ENCODE assay signal across 8 cellular contexts in genomic region chr19:11418518-11419506, GRCh38. TPM values are rescaled to one million over a fixed set of nuclear protein-coding genes. Genes with fewer than 3 reads are reported as not detected.
DNase-seq lines count a peak whose midpoint lies in the region; ATAC-seq and TF ChIP-seq lines count a peak whose summit lies in the region.

A gene with protein sequence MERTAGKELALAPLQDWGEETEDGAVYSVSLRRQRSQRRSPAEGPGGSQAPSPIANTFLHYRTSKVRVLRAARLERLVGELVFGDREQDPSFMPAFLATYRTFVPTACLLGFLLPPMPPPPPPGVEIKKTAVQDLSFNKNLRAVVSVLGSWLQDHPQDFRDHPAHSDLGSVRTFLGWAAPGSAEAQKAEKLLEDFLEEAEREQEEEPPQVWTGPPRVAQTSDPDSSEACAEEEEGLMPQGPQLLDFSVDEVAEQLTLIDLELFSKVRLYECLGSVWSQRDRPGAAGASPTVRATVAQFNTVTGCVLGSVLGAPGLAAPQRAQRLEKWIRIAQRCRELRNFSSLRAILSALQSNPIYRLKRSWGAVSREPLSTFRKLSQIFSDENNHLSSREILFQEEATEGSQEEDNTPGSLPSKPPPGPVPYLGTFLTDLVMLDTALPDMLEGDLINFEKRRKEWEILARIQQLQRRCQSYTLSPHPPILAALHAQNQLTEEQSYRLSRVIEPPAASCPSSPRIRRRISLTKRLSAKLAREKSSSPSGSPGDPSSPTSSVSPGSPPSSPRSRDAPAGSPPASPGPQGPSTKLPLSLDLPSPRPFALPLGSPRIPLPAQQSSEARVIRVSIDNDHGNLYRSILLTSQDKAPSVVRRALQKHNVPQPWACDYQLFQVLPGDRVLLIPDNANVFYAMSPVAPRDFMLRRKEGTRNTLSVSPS (minus strand): TSS chr19:11419314. CDS start chr19:11419278, 36 bp downstream.

- DNase-seq in AG08396 (ENCODE audit: low spot score) (peak; percentile 84), HuH-7 (ENCODE audit: low spot score) (peak; percentile 72), ascending aorta (ENCODE audit: low spot score in 2 of 2) (peak in 1 of 2 donors; percentile 75), left kidney (ENCODE audit: low read depth, low spot score) (peak; percentile 89), tibial nerve (ENCODE audit: low spot score in 2 of 2) (no peak)
- DNase-seq in activated CD4-positive, alpha-beta T cell treated with anti-CD3 and anti-CD28 coated beads for 1 hour = no peak

- intact Hi-C loops in ascending aorta (cut with DNase I) = loop anchor here (2.0 kb wide), 1 partner anchor 38 kb away; no protein-coding TSS in a partner anchor

- H3K27ac ChIP-seq in ascending aorta = peak within 1 kb of the TSS; percentile 58 to 71
- H3K27ac ChIP-seq in tibial nerve = peak within 1 kb of the TSS in 1 of 4 donors; percentile 35

- H3K4me1 ChIP-seq in ascending aorta (peaks cover 14 to 35% of the 10 kb centered on the region in 2 donors), tibial nerve (peaks cover 0 to 51% (median 29%) of the 10 kb centered on the region in 4 donors)

- H3K36me3 ChIP-seq in ascending aorta (no peaks in the 10 kb centered on the region), tibial nerve (no peaks in the 10 kb centered on the region)

- 5 to 6% methylated on average over 27 to 28 of the region's 73 CpGs for WGBS in tibial nerve, 2 donors

- TF ChIP-seq EP300 in tibial nerve (IDR thresholded peaks at IDR 0.05) = no peak

- H3K27me3 ChIP-seq in ascending aorta = no peaks in the 10 kb centered on the region
- H3K27me3 ChIP-seq in tibial nerve = peaks cover 0 to 67% of the 10 kb centered on the region in 2 donors

- no peak for TF ChIP-seq POLR2A in tibial nerve (IDR thresholded peaks at IDR 0.05)

- H3K4me3 ChIP-seq in ascending aorta (peak within 1 kb of the TSS; percentile 62 to 85), tibial nerve (peak within 1 kb of the TSS; percentile 18 to 47 (median 40))

- ATAC-seq in HG03039 (IDR thresholded peaks at IDR 0.05; ENCODE audit: unreplicated experiment) (no peak), HG03354 (IDR thresholded peaks at IDR 0.05; ENCODE audit: poor library complexity, severe bottlenecking, unreplicated experiment) (no peak)

- no peaks in the 10 kb centered on the region for H3K9me3 ChIP-seq in ascending aorta
- H3K9me3 ChIP-seq in tibial nerve = no peaks in the 10 kb centered on the region

- TF ChIP-seq CTCF in ascending aorta (IDR thresholded peaks at IDR 0.05) (peak in 1 of 3 experiments; percentile 26), tibial nerve (IDR thresholded peaks at IDR 0.05) (no peak)

RNA-seq across cellular contexts. Expression of the gene that starts here (rescaled TPM):
- total RNA-seq in ascending aorta = 63.2 TPM
- 10 to 100 TPM in 2 of 4 donors, 1 to 10 TPM in 2; 5.7 to 17.9 (median 11.0) TPM for total RNA-seq in tibial nerve

Comparison
In these comparisons a context has a peak if more than half of its experiments do, and no peak if none do; other contexts are left out.
1. DNase-seq: peak in AG08396 (single experiment), HuH-7 (single experiment) and left kidney (single experiment); none in tibial nerve (0 of 2) and activated CD4-positive, alpha-beta T cell treated with anti-CD3 and anti-CD28 coated beads for 1 hour (single experiment).